Comparison of ENCODE assay signal across 8 cellular contexts in the genomic region with DNA sequence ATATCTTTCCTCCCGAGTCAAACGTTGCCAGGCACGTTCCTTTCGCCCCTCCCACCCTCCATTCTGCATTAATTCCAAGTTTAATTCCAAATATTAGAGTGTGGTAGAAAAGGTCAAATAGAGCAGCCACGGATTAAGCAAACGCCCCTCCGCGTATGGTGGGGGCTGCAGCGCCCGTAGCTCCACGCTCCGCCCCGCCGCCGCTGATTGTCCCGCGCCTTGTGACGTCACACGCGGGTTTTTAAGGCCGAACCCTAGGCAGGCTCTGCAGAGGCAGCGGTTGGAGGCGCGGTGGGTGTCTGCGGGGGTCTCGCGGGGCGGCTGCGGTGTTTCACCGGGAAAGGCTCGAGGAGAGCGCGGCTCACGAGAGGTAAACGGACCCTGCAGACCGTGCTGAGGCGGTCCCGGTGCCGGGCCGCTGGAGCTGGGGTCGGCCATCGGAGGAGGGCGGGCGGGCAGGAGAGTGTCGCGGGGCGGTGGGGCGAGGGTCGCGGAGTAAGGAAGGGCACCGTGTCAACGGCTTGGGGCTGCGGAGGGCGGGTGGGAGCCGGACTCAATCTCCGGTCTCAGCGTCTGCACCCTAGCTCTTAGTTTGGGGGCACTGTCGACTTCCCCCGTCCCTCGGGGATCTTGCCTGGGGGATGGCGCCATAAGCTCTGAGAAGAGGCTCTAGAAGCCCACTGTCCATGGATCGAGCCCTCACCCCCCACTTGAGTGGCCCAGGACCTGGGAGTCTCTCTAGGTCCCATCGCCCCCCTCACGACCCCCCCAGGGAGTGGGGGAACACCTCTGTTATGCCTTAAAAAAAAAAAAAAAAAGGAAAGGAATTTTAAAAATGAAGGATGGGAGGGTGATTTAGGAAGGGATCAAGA.
A peak's percentile ranks its signal among the peaks of the same experiment; 100 is the strongest.
DNase-seq lines count a peak whose midpoint lies in the region; ATAC-seq and TF ChIP-seq lines count a peak whose summit lies in the region.

A gene with protein sequence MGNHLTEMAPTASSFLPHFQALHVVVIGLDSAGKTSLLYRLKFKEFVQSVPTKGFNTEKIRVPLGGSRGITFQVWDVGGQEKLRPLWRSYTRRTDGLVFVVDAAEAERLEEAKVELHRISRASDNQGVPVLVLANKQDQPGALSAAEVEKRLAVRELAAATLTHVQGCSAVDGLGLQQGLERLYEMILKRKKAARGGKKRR (plus strand): TSS at position 270 of the 872 bp plus-strand sequence. CDS start 740 bp downstream, outside the sequence.

- DNase-seq in HEK293T (ENCODE audit: extremely low spot score) (peak; percentile 84), NCI-H446 (lab: John Stamatoyannopoulos, UW) (peak; percentile 66 to 94), choroid plexus epithelial cell (ENCODE audit: low read depth) (peak; percentile 69)
- peak; percentile 86 for DNase-seq in activated CD4-positive, alpha-beta T cell treated with anti-CD3 and anti-CD28 coated beads for 48 hours
- peak; percentile 33 to 65 for DNase-seq in stimulated activated CD4-positive, alpha-beta T cell treated with anti-CD3 and anti-CD28 coated beads, Interleukin-1b, Interleukin-23, amount 100 ng/mL, for 1 hour (ENCODE audit: low read depth in 2 of 2)

- H3K9ac ChIP-seq in BLaER1 treated with 17β-estradiol and CSF1 and Interleukin-3, amounts not matched to agents 10 nM and 100 nM = peak within 1 kb of the TSS; percentile 72 to 85 (median 81)

- no peaks in the 10 kb centered on the region for H3K27me3 ChIP-seq in BLaER1 treated with 17β-estradiol and CSF1 and Interleukin-3, amounts not matched to agents 10 nM and 100 nM
- no peaks in the 10 kb centered on the region for H3K27me3 ChIP-seq in layer of hippocampus (ENCODE audit: control insufficient read depth, insufficient read depth, low read length)

- H3K27ac ChIP-seq in BLaER1 treated with 17β-estradiol and CSF1 and Interleukin-3, amounts not matched to agents 10 nM and 100 nM = peak within 1 kb of the TSS; percentile 45 to 75 (median 63)
- H3K27ac ChIP-seq in layer of hippocampus (ENCODE audit: low read depth, low read length) = peak within 1 kb of the TSS; percentile 76

- peaks cover 61 to 82% (median 72%) of the 10 kb centered on the region in 10 experiments for H3K4me1 ChIP-seq in BLaER1 treated with 17β-estradiol and CSF1 and Interleukin-3, amounts not matched to agents 10 nM and 100 nM

- POLR2A ChIA-PET in HEK293T (lab: Yijun Ruan, JAX) = interaction anchor here (0.6 to 12.4 kb wide), 31 partner anchors 8 to 401 kb away, joined by 3 to 232 read pairs (median 6); partner anchors contain the start of genes DHX8, NBR1 and RPL27

- no peaks in the 10 kb centered on the region for H3K36me3 ChIP-seq in BLaER1 treated with 17β-estradiol and CSF1 and Interleukin-3, amounts not matched to agents 10 nM and 100 nM

- H4K20me1 ChIP-seq in BLaER1 treated with 17β-estradiol and CSF1 and Interleukin-3, amounts not matched to agents 10 nM and 100 nM = no peaks in the 10 kb centered on the region; a peak in 1 of 22 replicates

- H3K9me3 ChIP-seq in BLaER1 treated with 17β-estradiol and CSF1 and Interleukin-3, amounts not matched to agents 10 nM and 100 nM (replicated peaks in 1 of 11) = no peaks in the 10 kb centered on the region

- no peak for TF ChIP-seq CTCF in choroid plexus epithelial cell (conservative IDR thresholded peaks at IDR 0.05; ENCODE audit: low read depth, low read length)

- H3K4me3 ChIP-seq in BLaER1 treated with 17β-estradiol and CSF1 and Interleukin-3, amounts not matched to agents 10 nM and 100 nM = peak within 1 kb of the TSS; percentile 62 to 82 (median 71)
- peak within 1 kb of the TSS; percentile 87 for H3K4me3 ChIP-seq in choroid plexus epithelial cell (ENCODE audit: low read depth, low read length)

- ATAC-seq in GM19463 (IDR thresholded peaks at IDR 0.05; ENCODE audit: unreplicated experiment) = no peak

- H3K4me2 ChIP-seq in BLaER1 treated with 17β-estradiol and CSF1 and Interleukin-3, amounts not matched to agents 10 nM and 100 nM = peak within 1 kb of the TSS; percentile 71 to 98 (median 93)

- CTCF ChIA-PET in HEK293T (lab: Yijun Ruan, JAX) = interaction anchor here (1.0 to 2.3 kb wide), 2 partner anchors 83 to 85 kb away, joined by 3 to 19 read pairs; partner anchors contain the start of gene DHX8

TF ChIP-seq in HEK293T, 16 proteins besides CTCF, POLR2A, EP300 and RAD21:
- TF ChIP-seq PKNOX1 (IDR thresholded peaks at IDR 0.05) = no peak
- TF ChIP-seq FOXM1 (IDR thresholded peaks at IDR 0.05; ENCODE audit: borderline replicate concordance) = peak; percentile 45; the same call in 1 of the 2 replicates
- peak; percentile 62 for TF ChIP-seq L3MBTL2 (conservative IDR thresholded peaks at IDR 0.05)
- no peak for TF ChIP-seq FOXK2 (IDR thresholded peaks at IDR 0.05)
